In the genomic region with DNA sequence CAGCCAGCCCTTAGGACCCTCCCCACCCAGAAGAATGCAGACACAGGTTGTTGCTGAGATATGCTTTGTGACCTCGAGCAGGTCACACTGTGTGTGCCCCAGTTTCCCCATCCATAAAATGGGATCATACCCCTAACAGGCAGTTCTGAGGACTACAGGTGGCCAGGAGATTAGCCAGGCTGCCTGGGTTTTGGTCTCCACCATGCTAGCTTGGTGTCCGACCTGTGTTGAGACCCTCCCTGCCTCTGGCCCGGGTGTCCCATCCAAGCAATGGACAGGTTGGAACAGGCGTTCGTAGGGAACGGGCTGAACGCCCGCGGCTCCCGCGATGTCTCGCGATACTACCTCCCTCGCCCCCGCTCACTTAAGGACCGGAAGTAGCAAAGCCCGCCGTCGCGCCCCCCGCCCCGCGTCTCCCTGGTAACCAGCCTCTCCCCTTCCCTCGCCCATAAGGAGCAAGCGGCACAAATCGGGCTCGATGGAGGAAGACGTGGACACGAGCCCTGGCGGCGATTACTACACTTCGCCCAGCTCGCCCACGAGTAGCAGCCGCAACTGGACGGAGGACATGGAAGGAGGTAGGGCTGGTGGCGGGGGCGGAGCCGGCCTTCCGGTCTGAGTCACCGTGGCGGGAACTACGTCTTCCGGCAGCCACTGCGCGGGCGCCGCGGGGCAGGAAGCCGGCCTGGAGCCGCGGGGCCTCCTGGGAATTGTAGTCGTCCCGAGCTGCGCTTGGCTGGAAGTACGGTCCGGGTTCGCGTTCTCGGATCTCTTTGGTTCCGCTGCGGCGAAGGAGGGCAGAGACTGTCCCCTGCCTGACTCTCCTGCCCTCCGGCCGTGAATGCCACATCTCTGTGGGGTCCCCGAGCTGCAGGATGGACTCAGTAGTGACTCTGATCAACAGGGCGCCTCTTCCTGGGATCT, we compare ENCODE assay signal across 1 cellular context.
TF ChIP-seq lines count a peak whose summit lies in the region.

No MANE protein-coding gene starts in this region.

TF ChIP-seq in HepG2, 621 proteins besides CTCF, POLR2A, EP300 and RAD21 (continued from another document and continues in another):
- no peak for TF ChIP-seq TEAD2 (CRISPR knock-in tag; IDR thresholded peaks at IDR 0.05)
- TF ChIP-seq ZNF180 (CRISPR knock-in tag; IDR thresholded peaks at IDR 0.05; ENCODE audit: borderline replicate concordance, low read depth): no peak
- no peak for TF ChIP-seq ZNF780A (CRISPR knock-in tag; IDR thresholded peaks at IDR 0.05)
- TF ChIP-seq ATF7 (IDR thresholded peaks at IDR 0.05): no peak
- TF ChIP-seq ATF7 (CRISPR knock-in tag; IDR thresholded peaks at IDR 0.05): no peak
- TF ChIP-seq ERF (CRISPR knock-in tag; IDR thresholded peaks at IDR 0.05): no peak
- 0 out of 4 replicates have a peak, but pooled peaks of 1 of the 2 experiments have one; percentile 41 for TF ChIP-seq KLF16 (CRISPR knock-in tag; IDR thresholded peaks at IDR 0.05)
- TF ChIP-seq FOXA3 (CRISPR knock-in tag; IDR thresholded peaks at IDR 0.05): no peak
- no peak for TF ChIP-seq SALL2 (CRISPR knock-in tag; IDR thresholded peaks at IDR 0.05)
- TF ChIP-seq FOXP1 (IDR thresholded peaks at IDR 0.05): no peak
- TF ChIP-seq FOXP1 (CRISPR knock-in tag; IDR thresholded peaks at IDR 0.05): no peak
- TF ChIP-seq MXI1 (IDR thresholded peaks at IDR 0.05; ENCODE audit: borderline replicate concordance, low read depth, low read length): peak; percentile 73; the same call in 2 of the 3 replicates
- TF ChIP-seq SP2 (CRISPR knock-in tag; IDR thresholded peaks at IDR 0.05): peak; percentile 58; the same call in 1 of the 2 replicates
- TF ChIP-seq FIP1L1 (IDR thresholded peaks at IDR 0.05; ENCODE audit: borderline replicate concordance, insufficient read depth, low read depth, low read length): no peak
- TF ChIP-seq ZNF737 (CRISPR knock-in tag; IDR thresholded peaks at IDR 0.05; ENCODE audit: borderline replicate concordance): no peak
- TF ChIP-seq RBFOX2 (IDR thresholded peaks at IDR 0.05; ENCODE audit: low read depth, low read length): peak; percentile 82
- no peak for TF ChIP-seq ZC3H13 (CRISPR knock-in tag; IDR thresholded peaks at IDR 0.05)
- peak; percentile 82; the same call in 1 of the 2 replicates for TF ChIP-seq ZNF572 (CRISPR knock-in tag; IDR thresholded peaks at IDR 0.05)
- TF ChIP-seq TSC22D2 (CRISPR knock-in tag; IDR thresholded peaks at IDR 0.05; ENCODE audit: borderline replicate concordance): 0 out of 2 replicates have a peak, but pooled peaks have one; percentile 13
- no peak for TF ChIP-seq ZNF382 (CRISPR knock-in tag; IDR thresholded peaks at IDR 0.05; ENCODE audit: borderline replicate concordance)
- no peak for TF ChIP-seq ADNP (CRISPR knock-in tag; IDR thresholded peaks at IDR 0.05)
- TF ChIP-seq RORA (CRISPR knock-in tag; IDR thresholded peaks at IDR 0.05): no peak
- TF ChIP-seq KMT2B (CRISPR knock-in tag; IDR thresholded peaks at IDR 0.05): 0 out of 2 replicates have a peak, but pooled peaks have one; percentile 12
- peak; percentile 51; the same call in 1 of the 2 replicates for TF ChIP-seq JUN (CRISPR knock-in tag; IDR thresholded peaks at IDR 0.05)
- no peak for TF ChIP-seq ZNF720 (CRISPR knock-in tag; IDR thresholded peaks at IDR 0.05)
- TF ChIP-seq ZNF891 (CRISPR knock-in tag; IDR thresholded peaks at IDR 0.05): no peak
- TF ChIP-seq HMG20A (CRISPR knock-in tag; IDR thresholded peaks at IDR 0.05; ENCODE audit: borderline replicate concordance): no peak
- TF ChIP-seq TP53 (CRISPR knock-in tag; conservative IDR thresholded peaks at IDR 0.05): no peak
- TF ChIP-seq TBL1XR1 (IDR thresholded peaks at IDR 0.05; ENCODE audit: borderline replicate concordance, low read length, partially characterized antibody): no peak
- TF ChIP-seq FOXC1 (CRISPR knock-in tag; IDR thresholded peaks at IDR 0.05; ENCODE audit: borderline replicate concordance): no peak
- no peak for TF ChIP-seq CENPT (CRISPR knock-in tag; IDR thresholded peaks at IDR 0.05; ENCODE audit: low read depth)
- TF ChIP-seq KLF15 (CRISPR knock-in tag; IDR thresholded peaks at IDR 0.05; ENCODE audit: borderline replicate concordance): peak; percentile 76; the same call in 1 of the 2 replicates
- TF ChIP-seq, protein P1, sequence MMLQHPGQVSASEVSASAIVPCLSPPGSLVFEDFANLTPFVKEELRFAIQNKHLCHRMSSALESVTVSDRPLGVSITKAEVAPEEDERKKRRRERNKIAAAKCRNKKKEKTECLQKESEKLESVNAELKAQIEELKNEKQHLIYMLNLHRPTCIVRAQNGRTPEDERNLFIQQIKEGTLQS (CRISPR knock-in tag; IDR thresholded peaks at IDR 0.05): peak; percentile 84
- TF ChIP-seq MEIS1 (CRISPR knock-in tag; IDR thresholded peaks at IDR 0.05; ENCODE audit: borderline replicate concordance): no peak
- TF ChIP-seq, protein P2, sequence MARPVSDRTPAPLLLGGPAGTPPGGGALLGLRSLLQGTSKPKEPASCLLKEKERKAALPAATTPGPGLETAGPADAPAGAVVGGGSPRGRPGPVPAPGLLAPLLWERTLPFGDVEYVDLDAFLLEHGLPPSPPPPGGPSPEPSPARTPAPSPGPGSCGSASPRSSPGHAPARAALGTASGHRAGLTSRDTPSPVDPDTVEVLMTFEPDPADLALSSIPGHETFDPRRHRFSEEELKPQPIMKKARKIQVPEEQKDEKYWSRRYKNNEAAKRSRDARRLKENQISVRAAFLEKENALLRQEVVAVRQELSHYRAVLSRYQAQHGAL (CRISPR knock-in tag; IDR thresholded peaks at IDR 0.05; ENCODE audit: not compliant biosample characterization): no peak
- no peak for TF ChIP-seq TBX3 (IDR thresholded peaks at IDR 0.05; ENCODE audit: borderline replicate concordance)
- TF ChIP-seq SOX13 (IDR thresholded peaks at IDR 0.05): no peak
- TF ChIP-seq SOX13 (CRISPR knock-in tag; conservative IDR thresholded peaks at IDR 0.05 in 1 of 2, IDR thresholded peaks at IDR 0.05 in 1 of 2): peak in 1 of 2 experiments; percentile 17; a peak in 1 of 4 replicates
- TF ChIP-seq, protein P3, sequence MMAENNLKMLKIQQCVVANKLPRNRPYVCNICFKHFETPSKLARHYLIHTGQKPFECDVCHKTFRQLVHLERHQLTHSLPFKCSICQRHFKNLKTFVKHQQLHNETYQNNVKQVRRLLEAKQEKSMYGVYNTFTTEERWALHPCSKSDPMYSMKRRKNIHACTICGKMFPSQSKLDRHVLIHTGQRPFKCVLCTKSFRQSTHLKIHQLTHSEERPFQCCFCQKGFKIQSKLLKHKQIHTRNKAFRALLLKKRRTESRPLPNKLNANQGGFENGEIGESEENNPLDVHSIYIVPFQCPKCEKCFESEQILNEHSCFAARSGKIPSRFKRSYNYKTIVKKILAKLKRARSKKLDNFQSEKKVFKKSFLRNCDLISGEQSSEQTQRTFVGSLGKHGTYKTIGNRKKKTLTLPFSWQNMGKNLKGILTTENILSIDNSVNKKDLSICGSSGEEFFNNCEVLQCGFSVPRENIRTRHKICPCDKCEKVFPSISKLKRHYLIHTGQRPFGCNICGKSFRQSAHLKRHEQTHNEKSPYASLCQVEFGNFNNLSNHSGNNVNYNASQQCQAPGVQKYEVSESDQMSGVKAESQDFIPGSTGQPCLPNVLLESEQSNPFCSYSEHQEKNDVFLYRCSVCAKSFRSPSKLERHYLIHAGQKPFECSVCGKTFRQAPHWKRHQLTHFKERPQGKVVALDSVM (CRISPR knock-in tag; IDR thresholded peaks at IDR 0.05): peak; percentile 57
- TF ChIP-seq ZNF878 (CRISPR knock-in tag; IDR thresholded peaks at IDR 0.05): no peak
- TF ChIP-seq, protein P4, sequence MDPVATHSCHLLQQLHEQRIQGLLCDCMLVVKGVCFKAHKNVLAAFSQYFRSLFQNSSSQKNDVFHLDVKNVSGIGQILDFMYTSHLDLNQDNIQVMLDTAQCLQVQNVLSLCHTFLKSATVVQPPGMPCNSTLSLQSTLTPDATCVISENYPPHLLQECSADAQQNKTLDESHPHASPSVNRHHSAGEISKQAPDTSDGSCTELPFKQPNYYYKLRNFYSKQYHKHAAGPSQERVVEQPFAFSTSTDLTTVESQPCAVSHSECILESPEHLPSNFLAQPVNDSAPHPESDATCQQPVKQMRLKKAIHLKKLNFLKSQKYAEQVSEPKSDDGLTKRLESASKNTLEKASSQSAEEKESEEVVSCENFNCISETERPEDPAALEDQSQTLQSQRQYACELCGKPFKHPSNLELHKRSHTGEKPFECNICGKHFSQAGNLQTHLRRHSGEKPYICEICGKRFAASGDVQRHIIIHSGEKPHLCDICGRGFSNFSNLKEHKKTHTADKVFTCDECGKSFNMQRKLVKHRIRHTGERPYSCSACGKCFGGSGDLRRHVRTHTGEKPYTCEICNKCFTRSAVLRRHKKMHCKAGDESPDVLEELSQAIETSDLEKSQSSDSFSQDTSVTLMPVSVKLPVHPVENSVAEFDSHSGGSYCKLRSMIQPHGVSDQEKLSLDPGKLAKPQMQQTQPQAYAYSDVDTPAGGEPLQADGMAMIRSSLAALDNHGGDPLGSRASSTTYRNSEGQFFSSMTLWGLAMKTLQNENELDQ (CRISPR knock-in tag; IDR thresholded peaks at IDR 0.05; ENCODE audit: borderline replicate concordance): no peak
- TF ChIP-seq ZNF597 (CRISPR knock-in tag; IDR thresholded peaks at IDR 0.05): no peak
- TF ChIP-seq, protein P5, sequence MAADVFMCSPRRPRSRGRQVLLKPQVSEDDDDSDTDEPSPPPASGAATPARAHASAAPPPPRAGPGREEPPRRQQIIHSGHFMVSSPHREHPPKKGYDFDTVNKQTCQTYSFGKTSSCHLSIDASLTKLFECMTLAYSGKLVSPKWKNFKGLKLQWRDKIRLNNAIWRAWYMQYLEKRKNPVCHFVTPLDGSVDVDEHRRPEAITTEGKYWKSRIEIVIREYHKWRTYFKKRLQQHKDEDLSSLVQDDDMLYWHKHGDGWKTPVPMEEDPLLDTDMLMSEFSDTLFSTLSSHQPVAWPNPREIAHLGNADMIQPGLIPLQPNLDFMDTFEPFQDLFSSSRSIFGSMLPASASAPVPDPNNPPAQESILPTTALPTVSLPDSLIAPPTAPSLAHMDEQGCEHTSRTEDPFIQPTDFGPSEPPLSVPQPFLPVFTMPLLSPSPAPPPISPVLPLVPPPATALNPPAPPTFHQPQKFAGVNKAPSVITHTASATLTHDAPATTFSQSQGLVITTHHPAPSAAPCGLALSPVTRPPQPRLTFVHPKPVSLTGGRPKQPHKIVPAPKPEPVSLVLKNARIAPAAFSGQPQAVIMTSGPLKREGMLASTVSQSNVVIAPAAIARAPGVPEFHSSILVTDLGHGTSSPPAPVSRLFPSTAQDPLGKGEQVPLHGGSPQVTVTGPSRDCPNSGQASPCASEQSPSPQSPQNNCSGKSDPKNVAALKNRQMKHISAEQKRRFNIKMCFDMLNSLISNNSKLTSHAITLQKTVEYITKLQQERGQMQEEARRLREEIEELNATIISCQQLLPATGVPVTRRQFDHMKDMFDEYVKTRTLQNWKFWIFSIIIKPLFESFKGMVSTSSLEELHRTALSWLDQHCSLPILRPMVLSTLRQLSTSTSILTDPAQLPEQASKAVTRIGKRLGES (CRISPR knock-in tag; IDR thresholded peaks at IDR 0.05; ENCODE audit: borderline replicate concordance): no peak
- TF ChIP-seq ISL2 (CRISPR knock-in tag; IDR thresholded peaks at IDR 0.05): no peak
- no peak for TF ChIP-seq SCMH1 (CRISPR knock-in tag; IDR thresholded peaks at IDR 0.05; ENCODE audit: borderline replicate concordance)
- peak; percentile 29; the same call in 1 of the 2 replicates for TF ChIP-seq MED13 (CRISPR knock-in tag; IDR thresholded peaks at IDR 0.05)
- TF ChIP-seq SSRP1 (CRISPR knock-in tag; IDR thresholded peaks at IDR 0.05): no peak
- TF ChIP-seq REPIN1 (CRISPR knock-in tag; IDR thresholded peaks at IDR 0.05; ENCODE audit: borderline replicate concordance, low read depth): 0 out of 2 replicates have a peak, but pooled peaks have one; percentile 22
- no peak for TF ChIP-seq ZNF329 (CRISPR knock-in tag; IDR thresholded peaks at IDR 0.05; ENCODE audit: low read depth)
- TF ChIP-seq MXD4 (CRISPR knock-in tag; IDR thresholded peaks at IDR 0.05): no peak
- no peak for TF ChIP-seq ZNF331 (CRISPR knock-in tag; IDR thresholded peaks at IDR 0.05)
- no peak for TF ChIP-seq RXRB (CRISPR knock-in tag; IDR thresholded peaks at IDR 0.05; ENCODE audit: borderline replicate concordance)
- peak; percentile 57; the same call in 1 of the 2 replicates for TF ChIP-seq AKAP8 (CRISPR knock-in tag; IDR thresholded peaks at IDR 0.05)
- peak; percentile 87 for TF ChIP-seq ZNF501 (CRISPR knock-in tag; IDR thresholded peaks at IDR 0.05)
- no peak for TF ChIP-seq ZNF44 (CRISPR knock-in tag; IDR thresholded peaks at IDR 0.05)
- no peak for TF ChIP-seq ZNF33B (CRISPR knock-in tag; IDR thresholded peaks at IDR 0.05)
- no peak for TF ChIP-seq CREB3 (CRISPR knock-in tag; IDR thresholded peaks at IDR 0.05)
- TF ChIP-seq RFX3 (CRISPR knock-in tag; IDR thresholded peaks at IDR 0.05): no peak
- TF ChIP-seq HES4 (CRISPR knock-in tag; IDR thresholded peaks at IDR 0.05; ENCODE audit: borderline replicate concordance): no peak
- TF ChIP-seq, protein P6, sequence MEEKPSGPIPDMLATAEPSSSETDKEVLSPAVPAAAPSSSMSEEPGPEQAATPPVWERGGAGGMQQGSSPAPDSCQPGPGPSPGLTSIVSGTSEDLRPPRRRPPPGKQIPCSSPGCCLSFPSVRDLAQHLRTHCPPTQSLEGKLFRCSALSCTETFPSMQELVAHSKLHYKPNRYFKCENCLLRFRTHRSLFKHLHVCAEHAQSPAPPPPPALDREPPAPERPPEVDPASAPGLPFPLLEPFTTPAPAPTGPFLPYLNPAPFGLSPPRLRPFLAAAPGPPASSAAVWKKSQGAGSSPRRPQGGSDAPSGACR (CRISPR knock-in tag; IDR thresholded peaks at IDR 0.05): no peak; the same call in 1 of the 2 replicates
- TF ChIP-seq BHLHE40 (IDR thresholded peaks at IDR 0.05; ENCODE audit: low read length): no peak
- TF ChIP-seq HOXD1 (CRISPR knock-in tag; IDR thresholded peaks at IDR 0.05): no peak
- TF ChIP-seq, protein P7, sequence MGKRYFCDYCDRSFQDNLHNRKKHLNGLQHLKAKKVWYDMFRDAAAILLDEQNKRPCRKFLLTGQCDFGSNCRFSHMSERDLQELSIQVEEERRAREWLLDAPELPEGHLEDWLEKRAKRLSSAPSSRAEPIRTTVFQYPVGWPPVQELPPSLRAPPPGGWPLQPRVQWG (CRISPR knock-in tag; IDR thresholded peaks at IDR 0.05; ENCODE audit: borderline replicate concordance, low read depth): no peak
- TF ChIP-seq ZFP90 (CRISPR knock-in tag; IDR thresholded peaks at IDR 0.05; ENCODE audit: borderline replicate concordance): no peak
- peak; percentile 46 for TF ChIP-seq SP4 (CRISPR knock-in tag; IDR thresholded peaks at IDR 0.05)
